In the genomic region with DNA sequence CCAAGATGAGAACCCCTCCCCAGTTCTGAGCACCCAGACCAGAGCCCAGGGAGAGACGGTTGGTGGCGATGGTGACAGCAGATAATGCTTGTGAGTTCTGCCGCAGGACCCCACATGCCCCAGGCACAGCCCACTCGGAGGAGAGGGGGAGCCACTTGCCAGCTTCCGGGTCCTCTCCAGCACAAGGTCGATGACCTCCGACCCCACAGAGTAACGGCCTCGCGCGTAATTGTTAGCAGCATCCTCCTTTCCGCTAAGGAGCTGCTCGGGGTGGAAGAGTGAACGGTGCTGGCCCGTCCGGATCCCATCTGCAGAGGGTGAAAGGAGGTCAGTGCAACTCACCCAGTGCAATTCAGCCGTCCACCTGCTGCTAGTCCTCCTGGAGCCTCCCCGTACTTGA, we compare ENCODE assay signal across 34 cellular contexts. TPM values are rescaled to one million over a fixed set of nuclear protein-coding genes. Genes with fewer than 3 reads are reported as not detected.
"Had no signal": no experiment of that assay in that cellular context is flagged by ENCODE, and none has a peak within 500 bp of the region (broad histone marks: within the 10 kb centered on the region; RNA-seq: fewer than 3 reads in every experiment).

No MANE protein-coding gene starts in this region.

- H3K27ac ChIP-seq: ascending aorta, cardiac muscle cell, VCaP had no signal

- DNase-seq: activated B cell treated with CpG ODN at 0.5 μM for 24 hours; activated CD4-positive, alpha-beta memory T cell treated with anti-CD3 and anti-CD28 coated beads for 36 hours; activated CD4-positive, alpha-beta T cell treated with anti-CD3 and anti-CD28 coated beads for 4 hours; activated CD4-positive, alpha-beta T cell treated with anti-CD3 and anti-CD28 coated beads, Interleukin-2, amount 10 ng/mL, durations not matched to agents 24 days and 14 days; activated CD4-positive, alpha-beta T cell treated with anti-CD3 and anti-CD28 coated beads, Interleukin-2, amount 50 U/mL, for 1 hour; activated CD4-positive, alpha-beta T cell treated with anti-CD3 and anti-CD28 coated beads, Interleukin-2, amount 50 U/mL, for 4 hours; activated CD4-positive, CD25-positive, alpha-beta regulatory T cell treated with anti-CD3 and anti-CD28 coated beads, Interleukin-2, amount 50 U/mL, for 72 hours; activated CD8-positive, alpha-beta memory T cell treated with anti-CD3 and anti-CD28 coated beads, Interleukin-2, amount 50 U/mL, for 4 hours; activated CD8-positive, alpha-beta T cell treated with anti-CD3 and anti-CD28 coated beads for 36 hours; activated effector memory CD4-positive, alpha-beta T cell treated with anti-CD3 and anti-CD28 coated beads, Interleukin-2, amount 50 U/mL, for 16 hours; activated gamma-delta T cell treated with Interleukin-2 at 50 U/mL for 16 hours; activated naive CD4-positive, alpha-beta T cell; activated naive CD4-positive, alpha-beta T cell treated with anti-CD3 and anti-CD28 coated beads for 36 hours; activated naive CD4-positive, alpha-beta T cell treated with anti-CD3 and anti-CD28 coated beads, Interleukin-2, amount 50 U/mL, for 16 hours; activated naive CD8-positive, alpha-beta T cell treated with anti-CD3 and anti-CD28 coated beads for 36 hours; activated T-cell treated with anti-CD3 and anti-CD28 coated beads for 4 hours; activated T-cell treated with anti-CD3 and anti-CD28 coated beads, Interleukin-2, amount 50 U/mL, for 1 hour; activated T-cell treated with anti-CD3 and anti-CD28 coated beads, Interleukin-2, amount 50 U/mL, for 4 hours; activated T-cell treated with anti-CD3 and anti-CD28 coated beads, Interleukin-2, amount 50 U/mL, for 72 hours; amygdala; anterior cingulate cortex; caudate nucleus; SW 1271; T-helper 1 cell; T-helper 2 cell; T-helper 9 cell had no signal

- H3K36me3 ChIP-seq: ascending aorta, cardiac muscle cell had no signal

- H3K4me3 ChIP-seq: ascending aorta, cardiac muscle cell had no signal

- ATAC-seq: activated CD8-positive, alpha-beta T cell treated with anti-CD3 and anti-CD28 coated beads for 36 hours; activated naive CD4-positive, alpha-beta T cell treated with anti-CD3 and anti-CD28 coated beads, Interleukin-2, amount 50 U/mL, for 72 hours; activated T-cell treated with anti-CD3 and anti-CD28 coated beads, Interleukin-2, amount 50 U/mL, for 4 hours; activated T-cell treated with anti-CD3 and anti-CD28 coated beads, Interleukin-2, amount 50 U/mL, for 72 hours; activated T-helper 17 cell treated with anti-CD3 and anti-CD28 coated beads, Interleukin-2, amount 50 U/mL, for 72 hours had no signal

- H3K4me1 ChIP-seq: ascending aorta had no signal

- H3K27me3 ChIP-seq: ascending aorta, cardiac muscle cell had no signal

RNA-seq across cellular contexts. Expression of a gene that starts 9.5 kb away (rescaled TPM):
- total RNA-seq: activated B cell treated with CpG ODN at 0.5 μM for 24 hours; activated CD4-positive, alpha-beta memory T cell treated with anti-CD3 and anti-CD28 coated beads for 36 hours; activated CD8-positive, alpha-beta memory T cell treated with anti-CD3 and anti-CD28 coated beads for 36 hours; activated CD8-positive, alpha-beta T cell treated with anti-CD3 and anti-CD28 coated beads for 36 hours; activated naive CD4-positive, alpha-beta T cell treated with anti-CD3 and anti-CD28 coated beads for 36 hours; activated naive CD4-positive, alpha-beta T cell treated with anti-CD3 and anti-CD28 coated beads, Interleukin-2, amount 50 U/mL, for 72 hours; activated naive CD8-positive, alpha-beta T cell treated with anti-CD3 and anti-CD28 coated beads for 36 hours; activated T-cell treated with anti-CD3 and anti-CD28 coated beads, Interleukin-2, amount 50 U/mL, for 4 hours; activated T-cell treated with anti-CD3 and anti-CD28 coated beads, Interleukin-2, amount 50 U/mL, for 72 hours; activated T-helper 1 cell treated with anti-CD3 and anti-CD28 coated beads, Interleukin-12 subunit alpha, Interleukin-12 subunit beta, Interleukin-2, Interleukin-4 antibody, amounts not matched to agents 30 ng/mL and 10 ng/mL and 1 ng/mL, durations not matched to agents 14 hours and 24 hours and 36 hours; activated T-helper 17 cell treated with anti-CD3 and anti-CD28 coated beads, Interleukin-2, amount 50 U/mL, for 72 hours; ascending aorta; cardiac muscle cell had no signal
- polyA plus RNA-seq: cardiac muscle cell had no signal

RNA-seq across cellular contexts. Expression of a gene that starts 30.4 kb away (rescaled TPM):
- total RNA-seq: activated B cell treated with CpG ODN at 0.5 μM for 24 hours; activated CD4-positive, alpha-beta memory T cell treated with anti-CD3 and anti-CD28 coated beads for 36 hours; activated CD4-positive, alpha-beta T cell treated with anti-CD3 and anti-CD28 coated beads, Interleukin-2, amount 10 ng/mL, durations not matched to agents 24 days and 14 days; activated CD8-positive, alpha-beta memory T cell treated with anti-CD3 and anti-CD28 coated beads for 36 hours; activated CD8-positive, alpha-beta T cell treated with anti-CD3 and anti-CD28 coated beads for 36 hours; activated naive CD4-positive, alpha-beta T cell treated with anti-CD3 and anti-CD28 coated beads for 36 hours; activated naive CD4-positive, alpha-beta T cell treated with anti-CD3 and anti-CD28 coated beads, Interleukin-2, amount 50 U/mL, for 72 hours; activated naive CD8-positive, alpha-beta T cell treated with anti-CD3 and anti-CD28 coated beads for 36 hours; activated T-cell treated with anti-CD3 and anti-CD28 coated beads, Interleukin-2, amount 50 U/mL, for 4 hours; activated T-cell treated with anti-CD3 and anti-CD28 coated beads, Interleukin-2, amount 50 U/mL, for 72 hours; activated T-helper 1 cell treated with anti-CD3 and anti-CD28 coated beads, Interleukin-12 subunit alpha, Interleukin-12 subunit beta, Interleukin-2, Interleukin-4 antibody, amounts not matched to agents 30 ng/mL and 10 ng/mL and 1 ng/mL, durations not matched to agents 14 hours and 24 hours and 36 hours; activated T-helper 17 cell treated with anti-CD3 and anti-CD28 coated beads, Interleukin-2, amount 50 U/mL, for 72 hours; ascending aorta; bronchial epithelial cell; cardiac muscle cell had no signal
- polyA plus RNA-seq: cardiac muscle cell had no signal
